ENCODE assay signal across 8 cellular contexts in the genomic region with DNA sequence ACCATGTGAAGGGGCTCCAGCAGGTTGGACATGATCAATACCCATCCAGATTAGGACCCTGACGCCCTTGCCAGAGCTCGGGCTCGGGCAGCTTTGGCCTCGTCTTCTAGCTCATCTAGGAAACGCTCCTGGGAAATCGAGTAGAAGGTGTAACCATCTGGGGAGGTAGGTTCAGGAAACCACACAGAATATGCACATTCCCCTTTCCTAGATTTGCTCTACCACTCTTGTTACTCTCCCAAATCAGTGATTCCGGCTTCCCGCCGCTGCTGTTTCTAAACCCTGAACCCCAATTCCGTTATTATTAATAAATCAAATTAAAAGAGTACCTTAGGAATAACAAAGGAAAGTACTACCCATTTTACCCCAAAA. TPM values are rescaled to one million over a fixed set of nuclear protein-coding genes. Genes with fewer than 3 reads are reported as not detected.
DNase-seq lines count a peak whose midpoint lies in the region; ATAC-seq and TF ChIP-seq lines count a peak whose summit lies in the region.

No MANE protein-coding gene starts in this region.

- TF ChIP-seq POLR2A in uterus (IDR thresholded peaks at IDR 0.05): no peak

- H3K27ac ChIP-seq in cardiac muscle cell (peak overlapping the region; percentile 82), brain microvascular endothelial cell (peak overlapping the region; percentile 33), mesendoderm (ENCODE audit: low read depth, low read length) (no peak overlapping the region), uterus (peak overlapping the region; percentile 75 to 81)

- H3K18ac ChIP-seq in mesendoderm (ENCODE audit: low read length): no peak overlapping the region

- no peak overlapping the region for H2AK5ac ChIP-seq in mesendoderm (ENCODE audit: low read length)

- H3K4me3 ChIP-seq in cardiac muscle cell: peak overlapping the region; percentile 72
- H3K4me3 ChIP-seq in brain microvascular endothelial cell (ENCODE audit: low read depth, low read length): peak overlapping the region; percentile 98
- peak overlapping the region; percentile 73 for H3K4me3 ChIP-seq in mesendoderm (ENCODE audit: low read length)
- peak overlapping the region; percentile 76 to 86 for H3K4me3 ChIP-seq in uterus

- ATAC-seq in left cardiac atrium (no peak), HG03378 (IDR thresholded peaks at IDR 0.05; ENCODE audit: unreplicated experiment) (no peak)

- DNase-seq in cardiac muscle cell (ENCODE audit: low read depth in 1 of 2, low spot score in 1 of 2) (no peak), left cardiac atrium (no peak), brain microvascular endothelial cell (no peak), mesendoderm (no peak), uterus (no peak), UCSD-AML1 (lab: John Stamatoyannopoulos, UW; ENCODE audit: unreplicated experiment) (no peak), HuH-7.5 (ENCODE audit: low spot score) (no peak)

- no CpG with 5 or more reads among the region's 10 CpGs for WGBS in mesendoderm (ENCODE audit: extremely low coverage, insufficient coverage, low lambda C conversion rate)

- no peak overlapping the region for H4K8ac ChIP-seq in mesendoderm (ENCODE audit: low read depth, low read length)

- in situ Hi-C loops in brain microvascular endothelial cell (cut with HindIII; ENCODE audit: low pct_ligation_motif_present, low sequenced_read_pairs): no loop called here

- H2BK5ac ChIP-seq in mesendoderm (ENCODE audit: low read length): no peak overlapping the region

- intact Hi-C loops in left cardiac atrium (cut with DNase I) (no loop called here), uterus (cut with DNase I; ENCODE audit: low total_unique reads) (no loop called here)

- H2BK120ac ChIP-seq in mesendoderm (ENCODE audit: low read depth, low read length): no peak overlapping the region

- H3K36me3 ChIP-seq in cardiac muscle cell (no peaks in the 10 kb centered on the region), brain microvascular endothelial cell (replicated peaks) (no peaks in the 10 kb centered on the region), mesendoderm (ENCODE audit: control insufficient read depth, insufficient read depth, low read length) (no peaks in the 10 kb centered on the region), uterus (no peaks in the 10 kb centered on the region)

- H3K9ac ChIP-seq in mesendoderm (ENCODE audit: low read length): peak overlapping the region; percentile 94

- H3K79me2 ChIP-seq in mesendoderm (ENCODE audit: control insufficient read depth, insufficient read depth, low read length): no peaks in the 10 kb centered on the region

- no peak overlapping the region for H4K5ac ChIP-seq in mesendoderm (ENCODE audit: low read length)

- peaks cover 4% of the 10 kb centered on the region for H3K27me3 ChIP-seq in cardiac muscle cell
- no peaks in the 10 kb centered on the region for H3K27me3 ChIP-seq in brain microvascular endothelial cell (replicated peaks)
- no peaks in the 10 kb centered on the region for H3K27me3 ChIP-seq in mesendoderm (ENCODE audit: insufficient read depth, low read length, poor library complexity)
- no peaks in the 10 kb centered on the region for H3K27me3 ChIP-seq in uterus

- peak overlapping the region; percentile 67 for H3K4me2 ChIP-seq in mesendoderm (ENCODE audit: low read length)

- TF ChIP-seq CTCF in cardiac muscle cell (IDR thresholded peaks at IDR 0.05; ENCODE audit: low read depth, low read length) (no peak), brain microvascular endothelial cell (IDR thresholded peaks at IDR 0.05; ENCODE audit: low read depth, low read length, missing control alignments) (no peak), uterus (IDR thresholded peaks at IDR 0.05) (no peak)

- no peak overlapping the region for H3K23ac ChIP-seq in mesendoderm (ENCODE audit: low read length)

- peak overlapping the region; percentile 97 for H3K56ac ChIP-seq in mesendoderm (ENCODE audit: low read length)

- H3K9me3 ChIP-seq in cardiac muscle cell (ENCODE audit: low read depth) (no peaks in the 10 kb centered on the region), uterus (no peaks in the 10 kb centered on the region)

- H3K4ac ChIP-seq in mesendoderm (ENCODE audit: low read depth, low read length): no peak overlapping the region

- H3K4me1 ChIP-seq in cardiac muscle cell (ENCODE audit: low read depth): no peaks in the 10 kb centered on the region
- H3K4me1 ChIP-seq in mesendoderm (ENCODE audit: control insufficient read depth, low read depth, low read length): peaks cover 6% of the 10 kb centered on the region
- peaks cover 0 to 4% of the 10 kb centered on the region in 2 donors for H3K4me1 ChIP-seq in uterus

- peaks cover 7% of the 10 kb centered on the region for H3K79me1 ChIP-seq in mesendoderm (ENCODE audit: low read length)

- H2BK15ac ChIP-seq in mesendoderm (replicated peaks; ENCODE audit: low read depth): no peak overlapping the region

RNA-seq across cellular contexts. Expression of a gene that starts 0.5 kb away (rescaled TPM):
- 84.1 and 113 TPM in 2 replicates for total RNA-seq in cardiac muscle cell
- 228 and 275 TPM in 2 replicates for polyA plus RNA-seq in cardiac muscle cell
- 10 to 100 TPM; 60.3 to 63.9 TPM for total RNA-seq in left cardiac atrium
- 90.6 TPM for polyA plus RNA-seq in mesendoderm (2013, experiment 1 of 2)
- polyA plus RNA-seq in mesendoderm (2013, experiment 2 of 2): 88.1 TPM
- total RNA-seq in uterus: 100 to 1,000 TPM in 1 of 4 donors, 10 to 100 TPM in 3; 40.9 to 100 (median 51.8) TPM

RNA-seq across cellular contexts. Expression of a gene that starts 0.7 kb away (rescaled TPM):
- total RNA-seq in cardiac muscle cell: 0.27 TPM in 1 of 2 replicates, not detected in the other
- polyA plus RNA-seq in cardiac muscle cell: 2.5 and 3.9 TPM in 2 replicates
- under 1 TPM in 1 of 2 donors, not detected in 1; 0.44 TPM for total RNA-seq in left cardiac atrium
- polyA plus RNA-seq in mesendoderm (2013, experiment 1 of 2): not detected
- polyA plus RNA-seq in mesendoderm (2013, experiment 2 of 2): 0.01 TPM
- total RNA-seq in uterus: 1 to 10 TPM in 1 of 4 donors, under 1 TPM in 1, not detected in 2; 0.69 to 1.2 TPM

RNA-seq across cellular contexts. Expression of a gene that starts 17.6 kb away (rescaled TPM):
- 0.04 and 1.6 TPM in 2 replicates for total RNA-seq in cardiac muscle cell
- polyA plus RNA-seq in cardiac muscle cell: 0.67 and 0.71 TPM in 2 replicates
- total RNA-seq in left cardiac atrium: not detected
- 0.28 TPM for polyA plus RNA-seq in mesendoderm (2013, experiment 1 of 2)
- 0.28 TPM for polyA plus RNA-seq in mesendoderm (2013, experiment 2 of 2)
- total RNA-seq in uterus: 1 to 10 TPM in 1 of 4 donors, under 1 TPM in 2, not detected in 1; under 0.01 to 1.7 (median 0.34) TPM

RNA-seq across cellular contexts. Expression of a gene that starts 24.7 kb away (rescaled TPM):
- 101 and 129 TPM in 2 replicates for total RNA-seq in cardiac muscle cell
- 133 and 136 TPM in 2 replicates for polyA plus RNA-seq in cardiac muscle cell
- 10 to 100 TPM; 30.0 to 32.1 TPM for total RNA-seq in left cardiac atrium
- 83.2 TPM for polyA plus RNA-seq in mesendoderm (2013, experiment 1 of 2)
- 84.4 TPM for polyA plus RNA-seq in mesendoderm (2013, experiment 2 of 2)
- 10 to 100 TPM; 36.8 to 70.7 (median 51.7) TPM for total RNA-seq in uterus

RNA-seq across cellular contexts. Expression of a gene that starts 26.1 kb away (rescaled TPM):
- total RNA-seq in cardiac muscle cell (64.5 and 112 TPM in 2 replicates), left cardiac atrium (10 to 100 TPM; 63.5 to 72.5 TPM), uterus (100 to 1,000 TPM in 1 of 4 donors, 10 to 100 TPM in 3; 42.6 to 108 (median 72.6) TPM)
- 65.2 and 71.5 TPM in 2 replicates for polyA plus RNA-seq in cardiac muscle cell
- polyA plus RNA-seq in mesendoderm (2013, experiment 1 of 2): 39.1 TPM
- polyA plus RNA-seq in mesendoderm (2013, experiment 2 of 2): 38.3 TPM
